13 cellular contexts compared by ENCODE assay signal in the genomic region with DNA sequence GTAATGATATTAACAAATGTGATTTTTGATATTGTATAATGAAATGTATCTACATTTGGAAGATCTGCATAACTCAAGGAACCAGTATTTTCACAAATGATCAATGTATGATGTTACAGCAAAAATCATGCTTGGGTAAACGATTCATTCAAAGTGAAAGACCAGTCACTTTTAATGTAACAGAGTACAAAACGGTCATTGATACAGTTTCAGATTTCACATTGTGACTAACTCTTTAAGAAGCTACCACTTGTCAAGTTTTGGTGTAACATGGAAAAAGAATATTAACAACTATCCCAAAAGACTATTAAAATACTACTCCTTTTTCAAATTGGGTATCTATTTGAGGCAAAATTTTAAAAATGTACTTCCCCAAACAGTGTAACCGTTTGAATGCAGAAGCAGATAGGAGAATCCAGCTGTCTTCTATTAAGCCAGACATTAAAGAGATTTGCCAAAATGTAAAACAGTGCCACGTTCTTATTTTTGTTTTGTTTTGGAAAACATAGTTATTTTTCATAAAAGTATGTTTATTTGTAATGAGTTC. TPM values are rescaled to one million over a fixed set of nuclear protein-coding genes. Genes with fewer than 3 reads are reported as not detected.
DNase-seq lines count a peak whose midpoint lies in the region; ATAC-seq and TF ChIP-seq lines count a peak whose summit lies in the region.
"Had no signal": no experiment of that assay in that cellular context is flagged by ENCODE, and none has a peak within 500 bp of the region (broad histone marks: within the 10 kb centered on the region; RNA-seq: fewer than 3 reads in every experiment).

No MANE protein-coding gene starts in this region.

- H3K36me3 ChIP-seq in mammary epithelial cell (ENCODE audit: insufficient read depth, low read length) (no peaks in the 10 kb centered on the region), skeletal muscle satellite cell (ENCODE audit: insufficient read depth, low read length) (no peaks in the 10 kb centered on the region)

- H3K9ac ChIP-seq in mammary epithelial cell (ENCODE audit: insufficient read depth, low read length) (peak overlapping the region; percentile 22), skeletal muscle satellite cell (ENCODE audit: low read depth, low read length) (peak overlapping the region; percentile 46)

- CTCF ChIA-PET in activated CD8-positive, alpha-beta T cell treated with anti-CD3 and anti-CD28 coated beads for 36 hours (lab: Charles Lee) = interaction anchor here (0.8 to 6.8 kb wide), 17 partner anchors 9 to 278 kb away, joined by 3 to 90 read pairs (median 4); partner anchors contain the start of gene AKAP13
- CTCF ChIA-PET in activated CD8-positive, alpha-beta T cell treated with anti-CD3 and anti-CD28 coated beads, Interleukin-2, amount 10 ng/mL, durations not matched to agents 7 days and 5 days (lab: Charles Lee) = interaction anchor here (1.3 to 6.9 kb wide), 16 partner anchors 8 to 122 kb away, joined by 4 to 111 read pairs (median 17); partner anchors contain the start of gene AKAP13
- CTCF ChIA-PET in mammary epithelial cell (lab: Charles Lee; ENCODE audit: low non-redundant PET) = no interaction called here

- H3K9me3 Mint-ChIP-seq in activated CD8-positive, alpha-beta T cell treated with anti-CD3 and anti-CD28 coated beads for 36 hours = no peaks in the 10 kb centered on the region
- no peaks in the 10 kb centered on the region for H3K9me3 Mint-ChIP-seq in activated CD8-positive, alpha-beta T cell treated with anti-CD3 and anti-CD28 coated beads, Interleukin-2, amount 10 ng/mL, durations not matched to agents 7 days and 5 days (ENCODE audit: insufficient read depth)

- ATAC-seq in activated CD8-positive, alpha-beta T cell treated with anti-CD3 and anti-CD28 coated beads for 36 hours = no peak
- no peak for ATAC-seq in activated CD8-positive, alpha-beta T cell treated with anti-CD3 and anti-CD28 coated beads, Interleukin-2, amount 10 ng/mL, durations not matched to agents 7 days and 5 days
- no peak for ATAC-seq in HG03460 (IDR thresholded peaks at IDR 0.05; ENCODE audit: unreplicated experiment)

- POLR2A ChIA-PET in activated CD8-positive, alpha-beta T cell treated with anti-CD3 and anti-CD28 coated beads for 36 hours (lab: Charles Lee) = interaction anchor here (0.5 to 1.8 kb wide), 6 partner anchors 12 to 147 kb away, joined by 3 to 7 read pairs (median 3); partner anchors contain the start of gene AKAP13
- POLR2A ChIA-PET in activated CD8-positive, alpha-beta T cell treated with anti-CD3 and anti-CD28 coated beads, Interleukin-2, amount 10 ng/mL, durations not matched to agents 7 days and 5 days (lab: Charles Lee) = interaction anchor here (2.2 to 2.6 kb wide), 2 partner anchors 32 to 81 kb away, joined by 9 to 12 read pairs; partner anchors contain the start of gene AKAP13

- H3K4me3 Mint-ChIP-seq in activated CD8-positive, alpha-beta T cell treated with anti-CD3 and anti-CD28 coated beads for 36 hours = no peak overlapping the region
- H3K4me3 Mint-ChIP-seq in activated CD8-positive, alpha-beta T cell treated with anti-CD3 and anti-CD28 coated beads, Interleukin-2, amount 10 ng/mL, durations not matched to agents 7 days and 5 days = no peak overlapping the region

- H3K4me2 ChIP-seq in mammary epithelial cell (ENCODE audit: insufficient read depth, low read depth, low read length) = peak overlapping the region; percentile 67
- H3K4me2 ChIP-seq in skeletal muscle satellite cell (ENCODE audit: low read length) = peak overlapping the region; percentile 76

- H3K27ac ChIP-seq in mammary epithelial cell (ENCODE audit: insufficient read depth, low read depth, low read length) = peak overlapping the region; percentile 98

- peaks cover 7% of the 10 kb centered on the region for H3K36me3 Mint-ChIP-seq in activated CD8-positive, alpha-beta T cell treated with anti-CD3 and anti-CD28 coated beads for 36 hours (ENCODE audit: low read depth)
- peaks cover 20% of the 10 kb centered on the region for H3K36me3 Mint-ChIP-seq in activated CD8-positive, alpha-beta T cell treated with anti-CD3 and anti-CD28 coated beads, Interleukin-2, amount 10 ng/mL, durations not matched to agents 7 days and 5 days (ENCODE audit: low read depth)

- no peaks in the 10 kb centered on the region for H4K20me1 ChIP-seq in mammary epithelial cell (ENCODE audit: insufficient read depth, low read length)

- WGBS in mammary epithelial cell (ENCODE audit: low coverage, missing lambda C conversion rate) = 44% methylated on average over 4 of the region's 4 CpGs

- peaks cover 78% of the 10 kb centered on the region for H3K4me1 Mint-ChIP-seq in activated CD8-positive, alpha-beta T cell treated with anti-CD3 and anti-CD28 coated beads for 36 hours (ENCODE audit: low read depth)
- peaks cover 71% of the 10 kb centered on the region for H3K4me1 Mint-ChIP-seq in activated CD8-positive, alpha-beta T cell treated with anti-CD3 and anti-CD28 coated beads, Interleukin-2, amount 10 ng/mL, durations not matched to agents 7 days and 5 days (ENCODE audit: low read depth)

- in situ Hi-C loops in mammary epithelial cell (cut with MboI; ENCODE audit: low sequenced_read_pairs in 2 of 2) = loop anchor here (5.0 to 10.0 kb wide), 2 partner anchors 77 to 80 kb away; no protein-coding TSS in a partner anchor

- H3K79me2 ChIP-seq in mammary epithelial cell (ENCODE audit: insufficient read depth, low read length) = peaks cover 95% of the 10 kb centered on the region

- H3K4me3 ChIP-seq in mammary epithelial cell (replicated peaks in 1 of 3; ENCODE audit: insufficient read depth in 1 of 3, low read depth in 2 of 3, low read length in 3 of 3) = peak overlapping the region in 1 of 3 experiments; percentile 5
- H3K4me3 ChIP-seq in skeletal muscle satellite cell (ENCODE audit: low read length) = peak overlapping the region; percentile 24

- no peaks in the 10 kb centered on the region for H3K9me3 ChIP-seq in mammary epithelial cell (replicated peaks; ENCODE audit: insufficient read depth, low read length)
- no peaks in the 10 kb centered on the region for H3K9me3 ChIP-seq in skeletal muscle satellite cell (replicated peaks; ENCODE audit: low read length)

- no TSS peak for BruUV-seq in mammary epithelial cell (replicated peaks; lab: Mats Ljungman, UMichigan)

- intact Hi-C loops in activated CD8-positive, alpha-beta T cell treated with anti-CD3 and anti-CD28 coated beads for 36 hours (cut with micrococcal nuclease) = loop anchor here (5.0 kb wide), 1 partner anchor 95 kb away; no protein-coding TSS in a partner anchor
- intact Hi-C loops in mammary epithelial cell (cut with micrococcal nuclease) = loop anchor here (2.0 kb wide), 1 partner anchor 29 kb away; no protein-coding TSS in a partner anchor

- H3K27me3 Mint-ChIP-seq in activated CD8-positive, alpha-beta T cell treated with anti-CD3 and anti-CD28 coated beads for 36 hours = no peaks in the 10 kb centered on the region
- H3K27me3 Mint-ChIP-seq in activated CD8-positive, alpha-beta T cell treated with anti-CD3 and anti-CD28 coated beads, Interleukin-2, amount 10 ng/mL, durations not matched to agents 7 days and 5 days (ENCODE audit: low read depth) = no peaks in the 10 kb centered on the region

- peak overlapping the region; percentile 49 for H3K27ac Mint-ChIP-seq in activated CD8-positive, alpha-beta T cell treated with anti-CD3 and anti-CD28 coated beads for 36 hours
- H3K27ac Mint-ChIP-seq in activated CD8-positive, alpha-beta T cell treated with anti-CD3 and anti-CD28 coated beads, Interleukin-2, amount 10 ng/mL, durations not matched to agents 7 days and 5 days = no peak overlapping the region

- H3K27me3 ChIP-seq in mammary epithelial cell (ENCODE audit: insufficient read depth, low read length) = no peaks in the 10 kb centered on the region
- H3K27me3 ChIP-seq in skeletal muscle satellite cell (ENCODE audit: control insufficient read depth, insufficient read depth, low read length) = no peaks in the 10 kb centered on the region

- H3K4me1 ChIP-seq in mammary epithelial cell (ENCODE audit: insufficient read depth, low read length) (peaks cover 50% of the 10 kb centered on the region), skeletal muscle satellite cell (ENCODE audit: control insufficient read depth, insufficient read depth, low read length) (peaks cover 60% of the 10 kb centered on the region)

- no peak for DNase-seq in activated CD8-positive, alpha-beta T cell treated with anti-CD3 and anti-CD28 coated beads for 36 hours
- DNase-seq in activated CD8-positive, alpha-beta T cell treated with anti-CD3 and anti-CD28 coated beads, Interleukin-2, amount 10 ng/mL, durations not matched to agents 7 days and 5 days = no peak
- DNase-seq in NAMALWA (ENCODE audit: low spot score) (peak; percentile 52), mammary epithelial cell (peak; percentile 74), COR-L47 (lab: John Stamatoyannopoulos, UW) (no peak), NCI-H1105 treated with DMSO at 0.1 percent for 48 hours (lab: John Stamatoyannopoulos, UW) (no peak)
- DNase-seq: activated T-cell treated with anti-CD3 and anti-CD28 coated beads for 4 hours; effector CD8-positive, alpha-beta T cell; NCI-H187; posterior cingulate gyrus; SHP77 treated with DMSO at 0.1 percent for 48 hours had no signal

- TF ChIP-seq CTCF in activated CD8-positive, alpha-beta T cell treated with anti-CD3 and anti-CD28 coated beads for 36 hours (IDR thresholded peaks at IDR 0.05) = no peak
- TF ChIP-seq CTCF in mammary epithelial cell (conservative IDR thresholded peaks at IDR 0.05 in 1 of 2, IDR thresholded peaks at IDR 0.05 in 1 of 2; ENCODE audit: extremely low read depth in 1 of 2, insufficient read depth in 1 of 2, low read depth in 1 of 2, low read length in 2 of 2) = no peak

- no peak overlapping the region for H2AFZ ChIP-seq in mammary epithelial cell (ENCODE audit: low read depth, low read length)

- dilution Hi-C loops in mammary epithelial cell (cut with HindIII; ENCODE audit: low sequenced_read_pairs) = loop anchor here (5.0 kb wide), 1 partner anchor 95 kb away; no protein-coding TSS in a partner anchor

RNA-seq across cellular contexts. Expression of gene AKAP13, which starts 31.7 kb away (rescaled TPM):
- 10 to 100 TPM; 79.1 to 79.5 TPM for total RNA-seq in activated CD8-positive, alpha-beta T cell treated with anti-CD3 and anti-CD28 coated beads for 36 hours
- total RNA-seq in activated CD8-positive, alpha-beta T cell treated with anti-CD3 and anti-CD28 coated beads, Interleukin-2, amount 10 ng/mL, durations not matched to agents 7 days and 5 days = 100 to 1,000 TPM; 112 to 117 TPM
- 10 to 100 TPM; 58.2 to 71.4 TPM for total RNA-seq in mammary epithelial cell
- 8.8 TPM for polyA plus RNA-seq in mammary epithelial cell
- 88.3 TPM for polyA minus RNA-seq in mammary epithelial cell
- 47.1 and 51.5 TPM in 2 replicates for total RNA-seq in skeletal muscle satellite cell (2012; rRNA removed)

Comparison
In these comparisons a context has a peak if more than half of its experiments do, and no peak if none do; other contexts are left out.
1. DNase-seq: peak in NAMALWA (single experiment) and mammary epithelial cell (single experiment); none in activated CD8-positive, alpha-beta T cell treated with anti-CD3 and anti-CD28 coated beads for 36 hours (single experiment), activated CD8-positive, alpha-beta T cell treated with anti-CD3 and anti-CD28 coated beads, Interleukin-2, amount 10 ng/mL, durations not matched to agents 7 days and 5 days (single experiment), COR-L47 (single experiment) and NCI-H1105 treated with DMSO at 0.1 percent for 48 hours (single experiment).